ENCODE assay signal across 8 cellular contexts in the genomic region with DNA sequence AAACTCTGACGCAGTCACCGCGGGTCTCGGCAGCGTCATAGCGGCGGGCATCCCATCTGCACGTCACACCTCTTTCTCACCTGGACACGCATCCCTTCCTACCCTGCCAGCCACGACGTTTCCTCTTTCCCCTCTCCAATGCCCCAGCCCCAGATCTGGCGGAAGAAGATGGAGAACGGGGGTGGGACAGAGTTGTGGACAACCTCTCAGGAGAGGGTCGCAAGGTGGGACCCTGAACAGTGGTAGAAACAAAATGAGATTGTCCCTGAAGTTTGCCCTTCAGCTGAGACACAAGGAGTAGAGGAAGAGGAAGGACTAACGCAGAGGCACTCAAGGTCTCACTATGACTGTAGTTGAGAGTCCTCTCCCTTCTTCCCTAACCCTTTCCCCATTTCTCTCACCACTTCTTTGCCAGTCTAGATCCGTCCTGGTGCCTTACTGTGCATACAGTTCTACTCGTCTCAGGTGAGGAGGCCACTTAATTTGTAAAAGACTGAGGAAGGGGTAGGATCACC. TPM values are rescaled to one million over a fixed set of nuclear protein-coding genes. Genes with fewer than 3 reads are reported as not detected.
DNase-seq lines count a peak whose midpoint lies in the region; ATAC-seq and TF ChIP-seq lines count a peak whose summit lies in the region.

No MANE protein-coding gene starts in this region.

- H3K27ac ChIP-seq in muscle layer of duodenum (ENCODE audit: low read length) = peak overlapping the region; percentile 97

- H3K9me3 Mint-ChIP-seq in central memory CD8-positive, alpha-beta T cell = no peaks in the 10 kb centered on the region

- peak overlapping the region; percentile 92 for H3K4me3 Mint-ChIP-seq in central memory CD8-positive, alpha-beta T cell

- no peaks in the 10 kb centered on the region for H3K4me1 ChIP-seq in BE2C
- H3K4me1 ChIP-seq in muscle layer of duodenum (ENCODE audit: control insufficient read depth in 1 of 2, insufficient read depth in 2 of 2, low read length in 2 of 2) = peaks cover 10 to 25% of the 10 kb centered on the region in 2 donors

- H3K27me3 Mint-ChIP-seq in central memory CD8-positive, alpha-beta T cell = no peaks in the 10 kb centered on the region

- peaks cover 50% of the 10 kb centered on the region for H3K36me3 Mint-ChIP-seq in central memory CD8-positive, alpha-beta T cell (ENCODE audit: insufficient read depth)

- no peaks in the 10 kb centered on the region for H3K27me3 ChIP-seq in BE2C
- no peaks in the 10 kb centered on the region for H3K27me3 ChIP-seq in muscle layer of duodenum (ENCODE audit: low read depth, low read length)

- no peak for ATAC-seq in central memory CD8-positive, alpha-beta T cell (replicated peaks; ENCODE audit: extremely low read depth, poor library complexity, severe bottlenecking)

- H3K27ac Mint-ChIP-seq in central memory CD8-positive, alpha-beta T cell (ENCODE audit: low read depth) = peak overlapping the region; percentile 98

- H3K9me3 ChIP-seq in BE2C (no peaks in the 10 kb centered on the region), muscle layer of duodenum (ENCODE audit: control insufficient read depth in 1 of 2, low read length in 2 of 2) (no peaks in the 10 kb centered on the region)

- no peak for TF ChIP-seq CTCF in BE2C (IDR thresholded peaks at IDR 0.05; ENCODE audit: low read depth, low read length)

- peaks cover 8% of the 10 kb centered on the region for H3K36me3 ChIP-seq in BE2C
- peaks cover 17 to 33% of the 10 kb centered on the region in 2 donors for H3K36me3 ChIP-seq in muscle layer of duodenum (ENCODE audit: control insufficient read depth in 1 of 2, insufficient read depth in 2 of 2, low read length in 2 of 2)

- H3K4me1 Mint-ChIP-seq in central memory CD8-positive, alpha-beta T cell = peaks cover 60% of the 10 kb centered on the region

- no peak for TF ChIP-seq EP300 in Ishikawa (IDR thresholded peaks at IDR 0.05; ENCODE audit: borderline replicate concordance)

- no peak for TF ChIP-seq RAD21 in Ishikawa (IDR thresholded peaks at IDR 0.05; ENCODE audit: low read depth)

- DNase-seq in BE2C = no peak
- no peak for DNase-seq in central memory CD8-positive, alpha-beta T cell (ENCODE audit: low spot score in 2 of 2)
- DNase-seq in NCI-H226 = no peak
- DNase-seq in GM03348 (ENCODE audit: low spot score) = no peak
- DNase-seq in NK-92 treated with Interleukin-12 subunit alpha and Interleukin-12 subunit beta, amount 100 ng/mL, for 24 hours (lab: John Stamatoyannopoulos, UW) = no peak
- no peak for DNase-seq in putamen (ENCODE audit: low spot score)

- peak overlapping the region; percentile 89 for H3K4me3 ChIP-seq in BE2C (ENCODE audit: low read depth, low read length)
- peak overlapping the region; percentile 87 to 98 for H3K4me3 ChIP-seq in muscle layer of duodenum (ENCODE audit: low read depth in 1 of 2, low read length in 2 of 2)

TF ChIP-seq in Ishikawa, 13 proteins besides CTCF, POLR2A, EP300 and RAD21:
- 0 out of 2 replicates have a peak, but pooled peaks have one; percentile 43 for TF ChIP-seq ZBTB7A (IDR thresholded peaks at IDR 0.05; ENCODE audit: low read depth)
- TF ChIP-seq, protein P1, sequence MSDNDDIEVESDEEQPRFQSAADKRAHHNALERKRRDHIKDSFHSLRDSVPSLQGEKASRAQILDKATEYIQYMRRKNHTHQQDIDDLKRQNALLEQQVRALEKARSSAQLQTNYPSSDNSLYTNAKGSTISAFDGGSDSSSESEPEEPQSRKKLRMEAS (IDR thresholded peaks at IDR 0.05) = peak; percentile 18; the same call in 1 of the 2 replicates
- TF ChIP-seq, protein P2, sequence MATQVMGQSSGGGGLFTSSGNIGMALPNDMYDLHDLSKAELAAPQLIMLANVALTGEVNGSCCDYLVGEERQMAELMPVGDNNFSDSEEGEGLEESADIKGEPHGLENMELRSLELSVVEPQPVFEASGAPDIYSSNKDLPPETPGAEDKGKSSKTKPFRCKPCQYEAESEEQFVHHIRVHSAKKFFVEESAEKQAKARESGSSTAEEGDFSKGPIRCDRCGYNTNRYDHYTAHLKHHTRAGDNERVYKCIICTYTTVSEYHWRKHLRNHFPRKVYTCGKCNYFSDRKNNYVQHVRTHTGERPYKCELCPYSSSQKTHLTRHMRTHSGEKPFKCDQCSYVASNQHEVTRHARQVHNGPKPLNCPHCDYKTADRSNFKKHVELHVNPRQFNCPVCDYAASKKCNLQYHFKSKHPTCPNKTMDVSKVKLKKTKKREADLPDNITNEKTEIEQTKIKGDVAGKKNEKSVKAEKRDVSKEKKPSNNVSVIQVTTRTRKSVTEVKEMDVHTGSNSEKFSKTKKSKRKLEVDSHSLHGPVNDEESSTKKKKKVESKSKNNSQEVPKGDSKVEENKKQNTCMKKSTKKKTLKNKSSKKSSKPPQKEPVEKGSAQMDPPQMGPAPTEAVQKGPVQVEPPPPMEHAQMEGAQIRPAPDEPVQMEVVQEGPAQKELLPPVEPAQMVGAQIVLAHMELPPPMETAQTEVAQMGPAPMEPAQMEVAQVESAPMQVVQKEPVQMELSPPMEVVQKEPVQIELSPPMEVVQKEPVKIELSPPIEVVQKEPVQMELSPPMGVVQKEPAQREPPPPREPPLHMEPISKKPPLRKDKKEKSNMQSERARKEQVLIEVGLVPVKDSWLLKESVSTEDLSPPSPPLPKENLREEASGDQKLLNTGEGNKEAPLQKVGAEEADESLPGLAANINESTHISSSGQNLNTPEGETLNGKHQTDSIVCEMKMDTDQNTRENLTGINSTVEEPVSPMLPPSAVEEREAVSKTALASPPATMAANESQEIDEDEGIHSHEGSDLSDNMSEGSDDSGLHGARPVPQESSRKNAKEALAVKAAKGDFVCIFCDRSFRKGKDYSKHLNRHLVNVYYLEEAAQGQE (IDR thresholded peaks at IDR 0.05; ENCODE audit: low read depth) = no peak

RNA-seq across cellular contexts. Expression of a gene that starts 0.6 kb away (rescaled TPM):
- 11.5 TPM for polyA plus RNA-seq in BE2C (2012; ENCODE audit: insufficient read depth, insufficient read length, low read depth)

RNA-seq across cellular contexts. Expression of a gene that starts 17.7 kb away (rescaled TPM):
- 121 TPM for polyA plus RNA-seq in BE2C (2012; ENCODE audit: insufficient read depth, insufficient read length, low read depth)
